In the genomic region with DNA sequence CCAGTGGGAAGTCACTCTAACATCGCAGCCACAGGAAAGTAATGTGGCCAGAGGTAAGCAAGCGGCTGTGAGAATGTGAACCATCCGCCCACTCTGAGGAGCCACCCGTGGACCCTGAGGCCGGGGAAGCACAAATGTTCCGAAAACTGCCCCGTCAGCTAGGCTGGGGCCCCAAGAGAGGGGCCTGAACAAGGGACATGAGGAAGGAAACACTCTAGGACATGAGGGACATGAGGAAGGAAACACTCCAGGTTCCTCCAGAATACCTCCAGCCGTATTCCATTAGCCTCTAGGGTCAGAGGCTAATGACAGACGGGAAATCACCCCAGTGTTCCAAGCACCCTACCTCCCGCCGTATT, we compare ENCODE assay signal across 8 cellular contexts. TPM values are rescaled to one million over a fixed set of nuclear protein-coding genes. Genes with fewer than 3 reads are reported as not detected.
DNase-seq lines count a peak whose midpoint lies in the region; ATAC-seq and TF ChIP-seq lines count a peak whose summit lies in the region.

No MANE protein-coding gene starts in this region.

- no peak for TF ChIP-seq POLR2A in spleen (IDR thresholded peaks at IDR 0.05)

- POLR2A ChIA-PET in A673 (lab: Charles Lee; ENCODE audit: low non-redundant PET), result no interaction called here

- 0 to 2% (median 1%) methylated on average over 10 to 11 of the region's 11 CpGs for WGBS in spleen, 5 donors

- peak; percentile 16 for ATAC-seq in GM18520 (IDR thresholded peaks at IDR 0.05; ENCODE audit: unreplicated experiment)

- H3K27ac ChIP-seq in A673 (ENCODE audit: low read depth, low read length, poor library complexity, severe bottlenecking) (peak overlapping the region; percentile 84), angular gyrus (ENCODE audit: low read depth, low read length) (peak overlapping the region; percentile 60), spleen (peak overlapping the region; percentile 82 to 93 (median 86))

- H3K36me3 ChIP-seq in A673 (ENCODE audit: insufficient read depth, low read length, poor library complexity, severe bottlenecking) (no peaks in the 10 kb centered on the region), spleen (peaks cover 0 to 39% (median 5%) of the 10 kb centered on the region in 6 donors)

- no peaks in the 10 kb centered on the region for H3K4me1 ChIP-seq in A673 (ENCODE audit: insufficient read depth, low read length, poor library complexity, severe bottlenecking)
- peaks cover 15 to 75% (median 37%) of the 10 kb centered on the region in 6 donors for H3K4me1 ChIP-seq in spleen

- DNase-seq in A673 (ENCODE audit: low spot score) (peak; percentile 18), HT-29 (ENCODE audit: low spot score) (peak; percentile 19), spleen (no peak), SW 1271 (lab: John Stamatoyannopoulos, UW) (no peak), epidermal melanocyte (ENCODE audit: insufficient read length, low spot score) (no peak)

- H3K27me3 ChIP-seq in A673 (replicated peaks; ENCODE audit: insufficient read depth, low read depth, low read length, poor library complexity), result no peaks in the 10 kb centered on the region
- no peaks in the 10 kb centered on the region for H3K27me3 ChIP-seq in spleen (replicated peaks in 1 of 7)

- BruUV-seq in A673 (replicated peaks; lab: Mats Ljungman, UMichigan), result TSS peak; percentile 60

- H3K9me3 ChIP-seq in A673 (ENCODE audit: low read depth, low read length, poor library complexity, severe bottlenecking), result no peaks in the 10 kb centered on the region
- H3K9me3 ChIP-seq in iPS-18c (ENCODE audit: control insufficient read depth, insufficient read depth, low read length), result no peaks in the 10 kb centered on the region
- no peaks in the 10 kb centered on the region for H3K9me3 ChIP-seq in spleen

- TF ChIP-seq CTCF in A673 (conservative IDR thresholded peaks at IDR 0.05; ENCODE audit: low read depth, low read length), result no peak
- no peak for TF ChIP-seq CTCF in spleen (IDR thresholded peaks at IDR 0.05 in 8 of 11, conservative IDR thresholded peaks at IDR 0.05 in 3 of 11)

- peak overlapping the region; percentile 82 for H3K4me3 ChIP-seq in A673 (ENCODE audit: low read depth, low read length, poor library complexity, severe bottlenecking)
- peak overlapping the region; percentile 86 for H3K4me3 ChIP-seq in iPS-18c (ENCODE audit: insufficient read depth, low read depth, low read length)
- peak overlapping the region; percentile 65 to 90 (median 70) for H3K4me3 ChIP-seq in spleen

- CTCF ChIA-PET in A673 (lab: Charles Lee), result no interaction called here

- intact Hi-C loops in A673 (cut with micrococcal nuclease; ENCODE audit: unreplicated experiment) (no loop called here), spleen (cut with DNase I; ENCODE audit: low total_unique reads) (loop anchor here (5.0 to 10.0 kb wide), 2 partner anchors 62 to 309 kb away; no protein-coding TSS in a partner anchor)

RNA-seq across cellular contexts. Expression of a gene that starts 0.3 kb away (rescaled TPM):
- 7.2 and 11.4 TPM in 2 replicates for total RNA-seq in A673 (2021)
- total RNA-seq in HT-29 (2014; rRNA removed; shearing (Covaris generic)), result 7.3 and 7.5 TPM in 2 replicates
- total RNA-seq in spleen, result 10 to 100 TPM; 16.0 to 33.4 (median 18.0) TPM
- 10 to 100 TPM in 2 of 3 donors, 1 to 10 TPM in 1; 8.4 to 14.6 (median 11.2) TPM for polyA plus RNA-seq in spleen

RNA-seq across cellular contexts. Expression of a gene that starts 16.0 kb away (rescaled TPM):
- total RNA-seq in A673 (2021) (not detected in 2 replicates), spleen (10 to 100 TPM; 40.0 to 79.7 (median 67.1) TPM)
- total RNA-seq in HT-29 (2014; rRNA removed; shearing (Covaris generic)), result 0.08 TPM in 1 of 2 replicates, not detected in the other
- 10 to 100 TPM; 10.3 to 17.7 (median 11.5) TPM for polyA plus RNA-seq in spleen

Comparison
In these comparisons a context has a peak if more than half of its experiments do, and no peak if none do; other contexts are left out.
1. DNase-seq: peak in A673 (single experiment) and HT-29 (single experiment); none in spleen (single experiment), SW 1271 (0 of 2) and epidermal melanocyte (single experiment).
2. RNA of a gene that starts 16.0 kb away (total RNA-seq): 40.0 to 79.7 TPM in spleen; 0.08 TPM in HT-29 and not detected in A673; every median in the first group is over 10 times any median in the second.
3. Peak in every context shown above with its lines, with median percentiles within 50 percentile points of each other: H3K27ac ChIP-seq and H3K4me3 ChIP-seq.